13 cellular contexts compared by ENCODE assay signal in genomic region chr2:25912851-25913695, GRCh38. TPM values are rescaled to one million over a fixed set of nuclear protein-coding genes. Genes with fewer than 3 reads are reported as not detected.
DNase-seq lines count a peak whose midpoint lies in the region; ATAC-seq and TF ChIP-seq lines count a peak whose summit lies in the region.
"Had no signal": no experiment of that assay in that cellular context is flagged by ENCODE, and none has a peak within 500 bp of the region (broad histone marks: within the 10 kb centered on the region; RNA-seq: fewer than 3 reads in every experiment).

No MANE protein-coding gene starts in this region.

- H3K36me3 ChIP-seq in HUES48 (ENCODE audit: control insufficient read depth, insufficient read depth, low read length) = no peaks in the 10 kb centered on the region
- H3K36me3 ChIP-seq: colonic mucosa, MG63, SJSA1, suprapubic skin had no signal

- no peaks in the 10 kb centered on the region for H3K27me3 ChIP-seq in HUES48 (ENCODE audit: control insufficient read depth, insufficient read depth, low read length)
- H3K27me3 ChIP-seq: colonic mucosa, MG63, SJSA1, suprapubic skin had no signal

- peak overlapping the region; percentile 85 for H3K27ac ChIP-seq in HUES48 (ENCODE audit: low read depth, low read length)
- H3K27ac ChIP-seq: colonic mucosa, SJSA1, suprapubic skin had no signal

- H3K36me3 Mint-ChIP-seq in WTC11 = peaks cover 3% of the 10 kb centered on the region

- H3K9me3 Mint-ChIP-seq in WTC11 = 0 out of 2 replicates have a peak, but pooled peaks cover 2% of the 10 kb centered on the region

- peak; percentile 87 for ATAC-seq in WTC11
- no peak for ATAC-seq in HG03520 (IDR thresholded peaks at IDR 0.05; ENCODE audit: unreplicated experiment)
- ATAC-seq: left lobe of liver had no signal

- no peak overlapping the region for H3K9ac ChIP-seq in HUES48 (ENCODE audit: low read depth, low read length)

- peak overlapping the region; percentile 88 for H3K27ac Mint-ChIP-seq in WTC11

- TF ChIP-seq CTCF in WTC11 (IDR thresholded peaks at IDR 0.05) = no peak

- peak; percentile 69 for DNase-seq in AG08396 (ENCODE audit: low spot score)
- peak; percentile 63 for DNase-seq in WTC11 (ENCODE audit: low spot score)
- peak; percentile 77 for DNase-seq in iPS-NIHi7 (ENCODE audit: extremely low spot score)
- DNase-seq in activated gamma-delta T cell (lab: John Stamatoyannopoulos, UW) = no peak
- DNase-seq in C1 segment of cervical spinal cord (lab: John Stamatoyannopoulos, UW) = no peak
- DNase-seq in stimulated activated naive CD4-positive, alpha-beta T cell treated with Interleukin-2 at 50 U/mL for 16 hours (lab: John Stamatoyannopoulos, UW) = no peak
- DNase-seq: colonic mucosa, MG63 had no signal

- H3K4me1 ChIP-seq in HUES48 (ENCODE audit: control insufficient read depth, insufficient read depth, low read length) = peaks cover 12% of the 10 kb centered on the region
- H3K4me1 ChIP-seq: colonic mucosa, suprapubic skin had no signal

- H3K4me3 ChIP-seq in HUES48 (ENCODE audit: low read depth, low read length) = peak overlapping the region; percentile 43
- H3K4me3 ChIP-seq: colonic mucosa, MG63, SJSA1, suprapubic skin had no signal

- CTCF ChIA-PET in WTC11 (lab: Charles Lee) = interaction anchor here (0.6 to 1.0 kb wide), 2 partner anchors 35 to 982 kb away, joined by 4 read pairs; partner anchors contain the start of gene ASXL2

- POLR2A ChIA-PET in WTC11 (lab: Charles Lee) = interaction anchor here (1.1 kb wide), 1 partner anchor 35 kb away, joined by 4 read pairs; the partner anchor contains the start of gene ASXL2

- H3K4me1 Mint-ChIP-seq in WTC11 = peaks cover 21% of the 10 kb centered on the region

- peak overlapping the region; percentile 59 for H3K4me3 Mint-ChIP-seq in WTC11

- no peaks in the 10 kb centered on the region for H3K9me3 ChIP-seq in HUES48 (ENCODE audit: control insufficient read depth, insufficient read depth, low read length)
- H3K9me3 ChIP-seq: colonic mucosa, MG63, SJSA1, suprapubic skin had no signal

- no peaks in the 10 kb centered on the region for H3K27me3 Mint-ChIP-seq in WTC11 (ENCODE audit: low read depth)

TF ChIP-seq in WTC11, 78 proteins besides CTCF, POLR2A, EP300 and RAD21:
- TF ChIP-seq AR (CRISPR knock-in tag; IDR thresholded peaks at IDR 0.05) = no peak
- TF ChIP-seq MAX (CRISPR knock-in tag; IDR thresholded peaks at IDR 0.05) = no peak
- no peak for TF ChIP-seq TEAD1 (CRISPR knock-in tag; IDR thresholded peaks at IDR 0.05)
- no peak for TF ChIP-seq ZNF138 (CRISPR knock-in tag; conservative IDR thresholded peaks at IDR 0.05)
- TF ChIP-seq SMAD3 (CRISPR knock-in tag; IDR thresholded peaks at IDR 0.05; ENCODE audit: borderline replicate concordance) = no peak
- no peak for TF ChIP-seq NR1H2 (CRISPR knock-in tag; IDR thresholded peaks at IDR 0.05)
- TF ChIP-seq, protein P1, sequence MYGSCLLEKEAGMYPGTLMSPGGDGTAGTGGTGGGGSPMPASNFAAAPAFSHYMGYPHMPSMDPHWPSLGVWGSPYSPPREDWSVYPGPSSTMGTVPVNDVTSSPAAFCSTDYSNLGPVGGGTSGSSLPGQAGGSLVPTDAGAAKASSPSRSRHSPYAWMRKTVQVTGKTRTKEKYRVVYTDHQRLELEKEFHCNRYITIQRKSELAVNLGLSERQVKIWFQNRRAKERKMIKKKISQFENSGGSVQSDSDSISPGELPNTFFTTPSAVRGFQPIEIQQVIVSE (CRISPR knock-in tag; IDR thresholded peaks at IDR 0.05; ENCODE audit: borderline replicate concordance) = no peak
- no peak for TF ChIP-seq OVOL2 (CRISPR knock-in tag; IDR thresholded peaks at IDR 0.05; ENCODE audit: borderline replicate concordance)
- no peak for TF ChIP-seq ZNF219 (CRISPR knock-in tag; IDR thresholded peaks at IDR 0.05; ENCODE audit: borderline replicate concordance)
- TF ChIP-seq, protein P2, sequence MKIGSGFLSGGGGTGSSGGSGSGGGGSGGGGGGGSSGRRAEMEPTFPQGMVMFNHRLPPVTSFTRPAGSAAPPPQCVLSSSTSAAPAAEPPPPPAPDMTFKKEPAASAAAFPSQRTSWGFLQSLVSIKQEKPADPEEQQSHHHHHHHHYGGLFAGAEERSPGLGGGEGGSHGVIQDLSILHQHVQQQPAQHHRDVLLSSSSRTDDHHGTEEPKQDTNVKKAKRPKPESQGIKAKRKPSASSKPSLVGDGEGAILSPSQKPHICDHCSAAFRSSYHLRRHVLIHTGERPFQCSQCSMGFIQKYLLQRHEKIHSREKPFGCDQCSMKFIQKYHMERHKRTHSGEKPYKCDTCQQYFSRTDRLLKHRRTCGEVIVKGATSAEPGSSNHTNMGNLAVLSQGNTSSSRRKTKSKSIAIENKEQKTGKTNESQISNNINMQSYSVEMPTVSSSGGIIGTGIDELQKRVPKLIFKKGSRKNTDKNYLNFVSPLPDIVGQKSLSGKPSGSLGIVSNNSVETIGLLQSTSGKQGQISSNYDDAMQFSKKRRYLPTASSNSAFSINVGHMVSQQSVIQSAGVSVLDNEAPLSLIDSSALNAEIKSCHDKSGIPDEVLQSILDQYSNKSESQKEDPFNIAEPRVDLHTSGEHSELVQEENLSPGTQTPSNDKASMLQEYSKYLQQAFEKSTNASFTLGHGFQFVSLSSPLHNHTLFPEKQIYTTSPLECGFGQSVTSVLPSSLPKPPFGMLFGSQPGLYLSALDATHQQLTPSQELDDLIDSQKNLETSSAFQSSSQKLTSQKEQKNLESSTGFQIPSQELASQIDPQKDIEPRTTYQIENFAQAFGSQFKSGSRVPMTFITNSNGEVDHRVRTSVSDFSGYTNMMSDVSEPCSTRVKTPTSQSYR (CRISPR knock-in tag; IDR thresholded peaks at IDR 0.05) = no peak
- TF ChIP-seq TEAD4 (CRISPR knock-in tag; IDR thresholded peaks at IDR 0.05) = no peak
- TF ChIP-seq, protein P3, sequence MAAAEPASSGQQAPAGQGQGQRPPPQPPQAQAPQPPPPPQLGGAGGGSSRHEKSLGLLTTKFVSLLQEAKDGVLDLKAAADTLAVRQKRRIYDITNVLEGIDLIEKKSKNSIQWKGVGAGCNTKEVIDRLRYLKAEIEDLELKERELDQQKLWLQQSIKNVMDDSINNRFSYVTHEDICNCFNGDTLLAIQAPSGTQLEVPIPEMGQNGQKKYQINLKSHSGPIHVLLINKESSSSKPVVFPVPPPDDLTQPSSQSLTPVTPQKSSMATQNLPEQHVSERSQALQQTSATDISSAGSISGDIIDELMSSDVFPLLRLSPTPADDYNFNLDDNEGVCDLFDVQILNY (CRISPR knock-in tag; IDR thresholded peaks at IDR 0.05) = no peak
- no peak for TF ChIP-seq ZNF423 (CRISPR knock-in tag; IDR thresholded peaks at IDR 0.05)
- TF ChIP-seq ATF3 (CRISPR knock-in tag; conservative IDR thresholded peaks at IDR 0.05) = no peak
- no peak for TF ChIP-seq ZNF671 (CRISPR knock-in tag; IDR thresholded peaks at IDR 0.05)
- TF ChIP-seq, protein P4, sequence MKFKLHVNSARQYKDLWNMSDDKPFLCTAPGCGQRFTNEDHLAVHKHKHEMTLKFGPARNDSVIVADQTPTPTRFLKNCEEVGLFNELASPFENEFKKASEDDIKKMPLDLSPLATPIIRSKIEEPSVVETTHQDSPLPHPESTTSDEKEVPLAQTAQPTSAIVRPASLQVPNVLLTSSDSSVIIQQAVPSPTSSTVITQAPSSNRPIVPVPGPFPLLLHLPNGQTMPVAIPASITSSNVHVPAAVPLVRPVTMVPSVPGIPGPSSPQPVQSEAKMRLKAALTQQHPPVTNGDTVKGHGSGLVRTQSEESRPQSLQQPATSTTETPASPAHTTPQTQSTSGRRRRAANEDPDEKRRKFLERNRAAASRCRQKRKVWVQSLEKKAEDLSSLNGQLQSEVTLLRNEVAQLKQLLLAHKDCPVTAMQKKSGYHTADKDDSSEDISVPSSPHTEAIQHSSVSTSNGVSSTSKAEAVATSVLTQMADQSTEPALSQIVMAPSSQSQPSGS (CRISPR knock-in tag; IDR thresholded peaks at IDR 0.05; ENCODE audit: borderline replicate concordance, low read depth) = no peak
TF ChIP-seq in WTC11: peak in this region for 0.

RNA-seq across cellular contexts. Expression of gene ASXL2, which starts 34.8 kb away (rescaled TPM):
- 31.3 to 37.8 TPM (median 33.6 TPM) in 3 replicates for total RNA-seq in WTC11 (2021)

Comparison
In these comparisons a context has a peak if more than half of its experiments do, and no peak if none do; other contexts are left out.
1. DNase-seq: peak in AG08396 (single experiment), WTC11 (single experiment) and iPS-NIHi7 (single experiment); none in activated gamma-delta T cell (single experiment), C1 segment of cervical spinal cord (0 of 14) and stimulated activated naive CD4-positive, alpha-beta T cell treated with Interleukin-2 at 50 U/mL for 16 hours (single experiment).